In genomic region chr11:120881591-120881990, GRCh38 we compare ENCODE assay signal across 24 cellular contexts.
"Had no signal": no experiment of that assay in that cellular context is flagged by ENCODE, and none has a peak within 500 bp of the region (broad histone marks: within the 10 kb centered on the region; RNA-seq: fewer than 3 reads in every experiment).

No MANE protein-coding gene starts in this region.

- H3K36me3 ChIP-seq: left lung, pancreas, transverse colon had no signal

- H3K9me3 ChIP-seq: body of pancreas, left lung, pancreas, transverse colon had no signal

- H3K27ac ChIP-seq: body of pancreas, left lung, pancreas, transverse colon had no signal

- ATAC-seq: activated T-cell treated with anti-CD3 and anti-CD28 coated beads, Interleukin-2, amount 50 U/mL, for 4 hours; body of pancreas; left lung; natural killer cell; pancreas; sciatic nerve; stimulated activated naive B cell treated with anti-CD40 and anti-IgM and Interleukin-4, amounts not matched to agents 10 μg/mL and 1 μg/mL and 100 μg/mL, for 72 hours had no signal

- H3K27me3 ChIP-seq: body of pancreas, dorsolateral prefrontal cortex, pancreas had no signal

- H3K4me3 ChIP-seq: body of pancreas, dorsolateral prefrontal cortex, left lung, lung, pancreas, transverse colon had no signal

- DNase-seq: activated CD4-positive, alpha-beta T cell treated with anti-CD3 and anti-CD28 coated beads for 4 hours; activated CD4-positive, alpha-beta T cell treated with anti-CD3 and anti-CD28 coated beads, Interleukin-2, amount 50 U/mL, for 48 hours; activated CD4-positive, CD25-positive, alpha-beta regulatory T cell; activated CD8-positive, alpha-beta memory T cell treated with anti-CD3 and anti-CD28 coated beads, Interleukin-2, amount 50 U/mL, for 48 hours; activated effector memory CD4-positive, alpha-beta T cell treated with Interleukin-2 at 50 U/mL for 16 hours; activated naive CD4-positive, alpha-beta T cell treated with anti-CD3 and anti-CD28 coated beads for 36 hours; activated naive CD8-positive, alpha-beta T cell treated with anti-CD3 and anti-CD28 coated beads, Interleukin-2, amount 10 ng/mL, durations not matched to agents 7 days and 5 days; activated T-cell treated with anti-CD3 and anti-CD28 coated beads, Interleukin-2, amount 50 U/mL, for 4 hours; amniotic stem cell; body of pancreas; central memory CD4-positive, alpha-beta T cell; endodermal cell; foreskin fibroblast; left lung; midbrain; natural killer cell; pancreas; stimulated activated CD4-positive, alpha-beta T cell treated with anti-CD3 and anti-CD28 coated beads, Interleukin-2, amount 100 ng/mL, for 48 hours; stimulated activated CD8-positive, alpha-beta memory T cell treated with anti-CD3 and anti-CD28 coated beads, Interleukin-4, amount 100 ng/mL, for 48 hours; stimulated activated naive B cell treated with anti-CD40 and anti-IgM and Interleukin-4, amounts not matched to agents 10 μg/mL and 1 μg/mL and 100 μg/mL, for 72 hours; transverse colon had no signal
